19 cellular contexts compared by ENCODE assay signal in genomic region chr5:118366429-118366828, GRCh38.
DNase-seq lines count a peak whose midpoint lies in the region; TF ChIP-seq lines count a peak whose summit lies in the region.
"Had no signal": no experiment of that assay in that cellular context is flagged by ENCODE, and none has a peak within 500 bp of the region (broad histone marks: within the 10 kb centered on the region; RNA-seq: fewer than 3 reads in every experiment).

No MANE protein-coding gene starts in this region.

- DNase-seq in DMS53 (lab: John Stamatoyannopoulos, UW) (peak; percentile 18), DMS53 treated with DMSO at 0.1 percent for 48 hours (lab: John Stamatoyannopoulos, UW; ENCODE audit: unreplicated experiment) (no peak), NCI-H2171 (lab: John Stamatoyannopoulos, UW) (peak; percentile 18), NCI-H446 (lab: John Stamatoyannopoulos, UW) (peak; percentile 6 to 46), HEK293T (ENCODE audit: extremely low spot score) (no peak)
- no peak for DNase-seq in activated effector memory CD4-positive, alpha-beta T cell treated with Interleukin-2 at 50 U/mL for 16 hours
- DNase-seq: 8988T; ACHN; AML-193; BE2C; Calu3; CD4-positive, alpha-beta T cell; COR-L47; DND-41; GOT3 had no signal

- H3K27ac ChIP-seq in neural cell (ENCODE audit: low read length) = no peak overlapping the region
- H3K27ac ChIP-seq: A549; BLaER1 treated with 17β-estradiol and CSF1 and Interleukin-3, amounts not matched to agents 10 nM and 100 nM had no signal

- H2AFZ ChIP-seq in neural cell (ENCODE audit: low read depth, low read length) = no peak overlapping the region

- TF ChIP-seq EP300 in neural cell (conservative IDR thresholded peaks at IDR 0.05; ENCODE audit: poor library complexity, severe bottlenecking) = peak; percentile 100

- peaks cover 3% of the 10 kb centered on the region for H3F3A ChIP-seq in neural cell (ENCODE audit: insufficient read depth, low read length, poor library complexity, severe bottlenecking)

- CTCF ChIA-PET in HEK293T (lab: Yijun Ruan, JAX) = no interaction called here

- peak; percentile 57 for TF ChIP-seq CTCF in neural cell (IDR thresholded peaks at IDR 0.05; ENCODE audit: poor library complexity, severe bottlenecking)

- H4K20me1 ChIP-seq in neural cell (ENCODE audit: insufficient read depth) = no peaks in the 10 kb centered on the region
- H4K20me1 ChIP-seq: BLaER1 treated with 17β-estradiol and CSF1 and Interleukin-3, amounts not matched to agents 10 nM and 100 nM had no signal

- TF ChIP-seq RAD21 in neural cell (conservative IDR thresholded peaks at IDR 0.05) = peak; percentile 70

- no peaks in the 10 kb centered on the region for H3K36me3 ChIP-seq in neural cell (ENCODE audit: insufficient read depth, low read length)
- H3K36me3 ChIP-seq: BE2C; BLaER1 treated with 17β-estradiol and CSF1 and Interleukin-3, amounts not matched to agents 10 nM and 100 nM; HAP-1 had no signal

- POLR2A ChIA-PET in HEK293T (lab: Yijun Ruan, JAX) = no interaction called here

- H3K4me3 ChIP-seq in neural cell (ENCODE audit: low read length) = no peak overlapping the region
- H3K4me3 ChIP-seq: A549; BLaER1 treated with 17β-estradiol and CSF1 and Interleukin-3, amounts not matched to agents 10 nM and 100 nM; HAP-1 had no signal

- H3K79me2 ChIP-seq in neural cell (replicated peaks; ENCODE audit: insufficient read depth, low read length) = no peaks in the 10 kb centered on the region

- no peak overlapping the region for H3K9ac ChIP-seq in neural cell (ENCODE audit: low read length)
- H3K9ac ChIP-seq: BLaER1 treated with 17β-estradiol and CSF1 and Interleukin-3, amounts not matched to agents 10 nM and 100 nM had no signal

- no peak overlapping the region for H3K4me2 ChIP-seq in neural cell (ENCODE audit: low read length)
- H3K4me2 ChIP-seq: A549; BLaER1 treated with 17β-estradiol and CSF1 and Interleukin-3, amounts not matched to agents 10 nM and 100 nM had no signal

- no peaks in the 10 kb centered on the region for H3K9me3 ChIP-seq in neural cell (ENCODE audit: low read length)
- H3K9me3 ChIP-seq: A549; BE2C; BLaER1 treated with 17β-estradiol and CSF1 and Interleukin-3, amounts not matched to agents 10 nM and 100 nM; HAP-1 had no signal

- H3K27me3 ChIP-seq in neural cell (ENCODE audit: insufficient read depth, low read depth, low read length) = peaks cover 11% of the 10 kb centered on the region
- H3K27me3 ChIP-seq: BE2C; BLaER1 treated with 17β-estradiol and CSF1 and Interleukin-3, amounts not matched to agents 10 nM and 100 nM had no signal

- H3K9me2 ChIP-seq in neural cell (ENCODE audit: insufficient read depth, low read length) = no peaks in the 10 kb centered on the region

TF ChIP-seq in neural cell, 6 proteins besides CTCF, POLR2A, EP300 and RAD21:
- TF ChIP-seq TAF1 (IDR thresholded peaks at IDR 0.05; ENCODE audit: low read depth) (no peak), EZH2 (IDR thresholded peaks at IDR 0.05; ENCODE audit: borderline replicate concordance, insufficient read depth, low read length, poor library complexity, severe bottlenecking) (no peak), SMC3 (conservative IDR thresholded peaks at IDR 0.05; ENCODE audit: poor library complexity) (peak; percentile 64), REST (IDR thresholded peaks at IDR 0.05; ENCODE audit: borderline replicate concordance) (peak; percentile 94), MXI1 (conservative IDR thresholded peaks at IDR 0.05; ENCODE audit: poor library complexity, severe bottlenecking) (peak; percentile 34), POLR2AphosphoS5 (IDR thresholded peaks at IDR 0.05) (peak; percentile 100)

TF ChIP-seq in HEK293T, 16 proteins besides CTCF, POLR2A, EP300 and RAD21:
- TF ChIP-seq CTBP1 (IDR thresholded peaks at IDR 0.05; ENCODE audit: borderline replicate concordance) (no peak), ELF4 (IDR thresholded peaks at IDR 0.05) (no peak), HDGF (IDR thresholded peaks at IDR 0.05; ENCODE audit: borderline replicate concordance) (no peak), BHLHE40 (IDR thresholded peaks at IDR 0.05; ENCODE audit: borderline replicate concordance) (no peak), L3MBTL2 (conservative IDR thresholded peaks at IDR 0.05) (no peak), FOXK2 (IDR thresholded peaks at IDR 0.05) (no peak), LEF1 (IDR thresholded peaks at IDR 0.05; ENCODE audit: borderline replicate concordance) (no peak), ARNT (IDR thresholded peaks at IDR 0.05) (no peak), TARDBP (IDR thresholded peaks at IDR 0.05) (no peak), ZNF384 (IDR thresholded peaks at IDR 0.05) (no peak), SP1 (IDR thresholded peaks at IDR 0.05) (no peak), SUZ12 (IDR thresholded peaks at IDR 0.05) (no peak), NFRKB (IDR thresholded peaks at IDR 0.05) (no peak), FOXM1 (IDR thresholded peaks at IDR 0.05; ENCODE audit: borderline replicate concordance) (no peak), FOXA1 (IDR thresholded peaks at IDR 0.05) (no peak), PKNOX1 (IDR thresholded peaks at IDR 0.05) (no peak)

Comparison
In these comparisons a context has a peak if more than half of its experiments do, and no peak if none do; other contexts are left out.
1. DNase-seq: peak in DMS53 (single experiment), NCI-H2171 (single experiment) and NCI-H446 (2 of 2); none in DMS53 treated with DMSO at 0.1 percent for 48 hours (single experiment), HEK293T (single experiment) and activated effector memory CD4-positive, alpha-beta T cell treated with Interleukin-2 at 50 U/mL for 16 hours (single experiment).